1 cellular context compared by ENCODE assay signal in the genomic region with DNA sequence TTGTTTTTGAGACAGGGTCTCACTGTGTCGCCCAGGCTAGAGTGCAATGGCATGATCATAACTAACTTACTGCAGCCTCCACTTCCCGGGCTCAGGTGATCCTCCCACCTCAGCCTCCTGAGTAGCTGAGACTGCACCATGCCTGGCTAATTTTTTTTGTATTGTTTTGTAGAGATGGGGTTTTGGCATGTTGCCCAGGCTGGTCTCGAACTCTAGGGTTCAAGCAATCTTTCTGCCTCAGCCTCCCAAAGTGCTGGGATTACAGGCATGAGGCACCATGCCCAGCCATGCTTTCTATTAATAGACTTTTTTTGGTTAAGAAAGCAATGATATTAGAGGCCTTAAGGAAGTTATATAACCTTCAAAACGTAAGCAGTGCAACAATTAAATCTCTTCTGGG.
TF ChIP-seq lines count a peak whose summit lies in the region.

No MANE protein-coding gene starts in this region.

TF ChIP-seq in IMR-90, 13 proteins besides CTCF, POLR2A, EP300 and RAD21:
- no peak for TF ChIP-seq SMC3 (IDR thresholded peaks at IDR 0.05; ENCODE audit: low read depth, low read length)
- no peak for TF ChIP-seq USF2 (IDR thresholded peaks at IDR 0.05; ENCODE audit: low read depth, low read length)
- no peak for TF ChIP-seq CEBPB (IDR thresholded peaks at IDR 0.05; ENCODE audit: low read depth, low read length)
- no peak for TF ChIP-seq MAFK (IDR thresholded peaks at IDR 0.05; ENCODE audit: low read depth, low read length)
